24 cellular contexts compared by ENCODE assay signal in the genomic region with DNA sequence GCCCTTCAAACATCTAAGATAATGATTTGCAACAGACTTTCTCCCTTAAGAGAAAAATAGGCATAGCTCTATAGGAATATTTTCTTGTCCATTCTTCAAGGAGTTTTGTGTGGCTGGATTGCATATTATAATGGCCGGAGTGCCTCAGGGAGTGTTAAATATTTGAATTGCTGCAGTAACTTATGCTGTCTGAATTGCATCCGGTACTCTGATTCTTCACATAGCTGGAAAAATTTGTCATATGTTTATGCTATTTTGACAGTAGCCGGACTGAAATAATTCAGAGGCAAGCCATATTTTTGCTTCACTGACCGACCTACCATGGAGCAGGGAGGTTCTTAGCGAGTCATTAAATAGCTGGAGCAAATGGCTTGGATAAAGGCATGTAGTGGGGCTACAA.
A peak's percentile ranks its signal among the peaks of the same experiment; 100 is the strongest.
DNase-seq lines count a peak whose midpoint lies in the region; ATAC-seq and TF ChIP-seq lines count a peak whose summit lies in the region.
"Had no signal": no experiment of that assay in that cellular context is flagged by ENCODE, and none has a peak within 500 bp of the region (broad histone marks: within the 10 kb centered on the region; RNA-seq: fewer than 3 reads in every experiment).

No MANE protein-coding gene starts in this region.

- H3K9me3 ChIP-seq in PC-3 (ENCODE audit: low read length): no peaks in the 10 kb centered on the region
- H3K9me3 ChIP-seq in CD8-positive, alpha-beta memory T cell (ENCODE audit: low read length): no peaks in the 10 kb centered on the region

- POLR2A ChIA-PET in PC-3 (lab: Charles Lee; ENCODE audit: unreplicated experiment): no interaction called here
- POLR2A ChIA-PET in CD8-positive, alpha-beta memory T cell (lab: Charles Lee): no interaction called here

- H3K36me3 Mint-ChIP-seq in chondrocyte (ENCODE audit: low read depth): peaks cover 2% of the 10 kb centered on the region
- H3K36me3 Mint-ChIP-seq in Calu3 (ENCODE audit: insufficient read depth, unreplicated experiment): no peaks in the 10 kb centered on the region
- H3K36me3 Mint-ChIP-seq in CD8-positive, alpha-beta memory T cell: no peaks in the 10 kb centered on the region

- CTCF ChIA-PET in PC-3 (lab: Charles Lee) (no interaction called here), Calu3 (lab: Charles Lee) (no interaction called here)
- CTCF ChIA-PET in CD8-positive, alpha-beta memory T cell (lab: Charles Lee): no interaction called here

- H3K27ac ChIP-seq in PC-3 (ENCODE audit: low read length): no peak overlapping the region
- H3K27ac ChIP-seq in CD8-positive, alpha-beta memory T cell (ENCODE audit: low read depth, low read length): no peak overlapping the region
- H3K27ac ChIP-seq: SK-N-MC had no signal

- H3K27me3 Mint-ChIP-seq in chondrocyte (ENCODE audit: low read depth) (no peaks in the 10 kb centered on the region), Calu3 (ENCODE audit: unreplicated experiment) (no peaks in the 10 kb centered on the region)
- no peaks in the 10 kb centered on the region for H3K27me3 Mint-ChIP-seq in CD8-positive, alpha-beta memory T cell

- intact Hi-C loops in PC-3 (cut with micrococcal nuclease): no loop called here
- intact Hi-C loops in Calu3 (cut with micrococcal nuclease; ENCODE audit: unreplicated experiment): no loop called here

- no peaks in the 10 kb centered on the region for H3K4me1 ChIP-seq in PC-3 (ENCODE audit: insufficient read depth, low read length)
- no peaks in the 10 kb centered on the region for H3K4me1 ChIP-seq in CD8-positive, alpha-beta memory T cell (ENCODE audit: insufficient read depth, low read length)

- no peak for ATAC-seq in PC-3
- ATAC-seq: GM12878, HepG2 had no signal

- H3K79me2 ChIP-seq in PC-3 (ENCODE audit: low read length): no peaks in the 10 kb centered on the region

- no peaks in the 10 kb centered on the region for H3K9me2 ChIP-seq in PC-3 (replicated peaks; ENCODE audit: low read length)

- DNase-seq in AG10803 (ENCODE audit: low read depth) (peak; percentile 25), M059J (ENCODE audit: low read depth) (peak; percentile 12), chondrocyte (ENCODE audit: low spot score) (no peak), kidney tubule cell (ENCODE audit: low spot score) (peak; percentile 7), cortex of kidney (lab: John Stamatoyannopoulos, UW) (no peak), PC-3 (no peak), Calu3 (no peak)
- DNase-seq in CD8-positive, alpha-beta memory T cell: no peak
- DNase-seq: 8988T, DMS79, H7, HFFc6, KBM-7, NCI-H1092, NCI-H1436, NCI-H187 treated with DMSO at 0.1 percent for 48 hours, NCI-H2171 treated with DMSO at 0.1 percent for 48 hours, NCI-H524 treated with DMSO at 0.1 percent for 48 hours, OCI-M1, SHP77 treated with DMSO at 0.1 percent for 48 hours had no signal

- TF ChIP-seq CTCF in AG10803 (conservative IDR thresholded peaks at IDR 0.05; ENCODE audit: low read length) (no peak), chondrocyte (IDR thresholded peaks at IDR 0.05) (no peak), PC-3 (conservative IDR thresholded peaks at IDR 0.05; ENCODE audit: low read depth, low read length) (no peak), Calu3 (IDR thresholded peaks at IDR 0.05; ENCODE audit: unreplicated experiment) (no peak)

- H3K27ac Mint-ChIP-seq in chondrocyte (ENCODE audit: unreplicated experiment): peak overlapping the region; percentile 88
- no peak overlapping the region for H3K27ac Mint-ChIP-seq in Calu3 (ENCODE audit: unreplicated experiment)
- H3K27ac Mint-ChIP-seq in CD8-positive, alpha-beta memory T cell: no peak overlapping the region
- H3K27ac Mint-ChIP-seq: CD14-positive monocyte, HFFc6 had no signal

- H3K4me1 Mint-ChIP-seq in chondrocyte (ENCODE audit: low read depth): peaks cover 27% of the 10 kb centered on the region
- no peaks in the 10 kb centered on the region for H3K4me1 Mint-ChIP-seq in Calu3 (ENCODE audit: low read depth, unreplicated experiment)
- H3K4me1 Mint-ChIP-seq in CD8-positive, alpha-beta memory T cell: no peaks in the 10 kb centered on the region
- H3K4me1 Mint-ChIP-seq: CD14-positive monocyte had no signal

- H3K9me3 Mint-ChIP-seq in chondrocyte (ENCODE audit: low read depth): peaks cover 18% of the 10 kb centered on the region
- H3K9me3 Mint-ChIP-seq in Calu3 (ENCODE audit: low read depth, unreplicated experiment): no peaks in the 10 kb centered on the region
- peaks cover 2 to 18% (median 4%) of the 10 kb centered on the region in 5 donors for H3K9me3 Mint-ChIP-seq in CD8-positive, alpha-beta memory T cell
- H3K9me3 Mint-ChIP-seq: HFFc6 had no signal

- no peaks in the 10 kb centered on the region for H4K20me1 ChIP-seq in PC-3 (ENCODE audit: low read length)

- H3K36me3 ChIP-seq in PC-3 (ENCODE audit: low read depth, low read length): no peaks in the 10 kb centered on the region
- no peaks in the 10 kb centered on the region for H3K36me3 ChIP-seq in CD8-positive, alpha-beta memory T cell (ENCODE audit: insufficient read depth, low read length)

- BruUV-seq in PC-3 (replicated peaks; lab: Mats Ljungman, UMichigan) (no TSS peak), Calu3 (replicated peaks; lab: Mats Ljungman, UMichigan) (no TSS peak)

- no peaks in the 10 kb centered on the region for H3F3A ChIP-seq in PC-3 (ENCODE audit: low read length, unreplicated experiment)

- no peak overlapping the region for H3K9ac ChIP-seq in PC-3 (ENCODE audit: low read length)

- no peaks in the 10 kb centered on the region for H3K27me3 ChIP-seq in PC-3 (ENCODE audit: low read length)
- H3K27me3 ChIP-seq in CD8-positive, alpha-beta memory T cell (ENCODE audit: insufficient read depth, low read length, poor library complexity, severe bottlenecking): no peaks in the 10 kb centered on the region

- no peak overlapping the region for H3K4me3 Mint-ChIP-seq in chondrocyte (ENCODE audit: unreplicated experiment)
- no peak overlapping the region for H3K4me3 Mint-ChIP-seq in Calu3 (ENCODE audit: low read depth, unreplicated experiment)
- H3K4me3 Mint-ChIP-seq in CD8-positive, alpha-beta memory T cell: no peak overlapping the region
- H3K4me3 Mint-ChIP-seq: CD14-positive monocyte, HFFc6 had no signal

- H2AFZ ChIP-seq in PC-3 (ENCODE audit: low read length): no peak overlapping the region

- no peak overlapping the region for H3K4me3 ChIP-seq in AG10803 (ENCODE audit: low read length)
- no peak overlapping the region for H3K4me3 ChIP-seq in PC-3 (ENCODE audit: low read length)
- no peak overlapping the region for H3K4me3 ChIP-seq in CD8-positive, alpha-beta memory T cell (ENCODE audit: low read length)
- H3K4me3 ChIP-seq: GM12878, SK-N-MC had no signal

- H3K4me2 ChIP-seq in PC-3 (ENCODE audit: low read length): no peak overlapping the region

Comparison
In these comparisons a context has a peak if more than half of its experiments do, and no peak if none do; other contexts are left out.
1. DNase-seq: peak in AG10803 (single experiment), M059J (single experiment) and kidney tubule cell (single experiment); none in chondrocyte (single experiment), cortex of kidney (single experiment), PC-3 (single experiment), Calu3 (single experiment) and CD8-positive, alpha-beta memory T cell (0 of 5).